Comparison of ENCODE assay signal across 22 cellular contexts in the genomic region with DNA sequence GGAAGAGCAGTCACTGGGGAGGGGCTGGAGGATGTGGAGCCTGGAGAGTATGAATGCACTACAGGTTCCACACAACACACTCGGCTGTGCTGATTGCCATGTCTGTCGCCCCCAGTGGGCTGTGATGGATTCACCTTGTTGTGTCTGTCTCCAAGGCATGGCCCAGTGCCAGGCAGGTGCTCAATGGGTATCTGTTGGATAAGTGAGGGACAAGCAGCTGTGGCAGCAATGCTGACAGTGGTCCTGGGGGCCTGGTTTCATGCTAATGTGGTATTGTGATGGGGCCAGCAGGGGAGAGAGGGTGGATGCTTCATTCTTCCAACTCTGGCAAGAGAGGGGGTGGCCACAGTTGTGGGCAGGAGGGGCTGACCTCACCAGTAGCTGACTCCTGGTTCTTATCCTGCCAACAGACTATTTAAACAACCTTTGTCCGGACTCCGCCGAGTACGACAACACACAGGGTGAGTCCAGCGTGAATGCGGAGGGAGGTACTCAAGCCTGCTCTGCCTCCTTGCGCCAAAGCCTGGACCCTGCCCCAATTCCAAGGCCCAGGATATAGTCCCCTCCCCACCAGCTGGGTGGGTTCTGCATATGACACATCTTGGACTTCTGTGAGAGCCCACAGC. TPM values are rescaled to one million over a fixed set of nuclear protein-coding genes. Genes with fewer than 3 reads are reported as not detected.
A peak's percentile ranks its signal among the peaks of the same experiment; 100 is the strongest.
DNase-seq lines count a peak whose midpoint lies in the region; FAIRE-seq and TF ChIP-seq lines count a peak whose summit lies in the region.
"Had no signal": no experiment of that assay in that cellular context is flagged by ENCODE, and none has a peak within 500 bp of the region (broad histone marks: within the 10 kb centered on the region; RNA-seq: fewer than 3 reads in every experiment).

No MANE protein-coding gene starts in this region.

- peak; percentile 26 to 33 for DNase-seq in NCI-H524 (lab: John Stamatoyannopoulos, UW)
- DNase-seq in NCI-H524 treated with DMSO at 0.1 percent for 48 hours (lab: John Stamatoyannopoulos, UW), result no peak
- DNase-seq in NCI-H2081 treated with DMSO at 0.1 percent for 48 hours (lab: John Stamatoyannopoulos, UW), result peak; percentile 8
- DNase-seq in H1 (ENCODE audit: low read depth in 1 of 2, low spot score in 2 of 2), result peak in 1 of 2 experiments; percentile 17
- peak; percentile 90 for DNase-seq in small intestine
- no peak for DNase-seq in NOMO-1 (lab: John Stamatoyannopoulos, UW; ENCODE audit: unreplicated experiment in 2 of 2)
- DNase-seq in amniotic stem cell (lab: John Stamatoyannopoulos, UW), result no peak
- no peak for DNase-seq in hepatic stellate cell (ENCODE audit: low spot score)
- DNase-seq: activated CD8-positive, alpha-beta T cell treated with anti-CD3 and anti-CD28 coated beads, Interleukin-2, amount 10 ng/mL, durations not matched to agents 7 days and 5 days; C1 segment of cervical spinal cord; DMS79 treated with DMSO at 0.1 percent for 48 hours; erythroblast; gastrocnemius medialis; Karpas-422; NCI-H1436 treated with DMSO at 0.1 percent for 48 hours; NCI-H446; right cardiac atrium; stimulated activated naive CD8-positive, alpha-beta T cell treated with anti-CD3 and anti-CD28 coated beads, Interleukin-15, Interleukin-2, amounts not matched to agents 100 U/mL and 50 U/mL, for 24 hours; T-helper 9 cell had no signal

- peak overlapping the region; percentile 19; the same call in 1 of the 2 replicates for H2BK12ac ChIP-seq in H1 (ENCODE audit: low read depth, low read length)

- TF ChIP-seq RAD21 in H1 (IDR thresholded peaks at IDR 0.05 in 1 of 2, conservative IDR thresholded peaks at IDR 0.05 in 1 of 2; ENCODE audit: low read depth in 2 of 2, low read length in 2 of 2), result peak in 1 of 2 experiments; percentile 29; a peak in 3 of 4 replicates

- no peaks in the 10 kb centered on the region for H3K79me2 ChIP-seq in H1 (ENCODE audit: control insufficient read depth in 1 of 2, insufficient read depth in 2 of 2, low read length in 2 of 2)

- TF ChIP-seq POLR2A in H1 (IDR thresholded peaks at IDR 0.05; ENCODE audit: control extremely low read depth in 1 of 2, low read depth in 2 of 2, low read length in 2 of 2), result no peak

- WGBS in H1 (ENCODE audit: extremely low coverage in 1 of 2, insufficient coverage in 1 of 2, insufficient read length in 1 of 2, insufficient replicate concordance in 2 of 2, low coverage in 1 of 2, low lambda C conversion rate in 2 of 2, missing lambda C conversion rate in 1 of 2), 2 experiments, result 71% methylated on average over 9 of the region's 9 CpGs; no CpG with 5 or more reads in 1 of the 2 experiments
- 20 to 67% (median 53%) methylated on average over 9 of the region's 9 CpGs for WGBS in small intestine, 3 donors

- no peak overlapping the region for H3K23ac ChIP-seq in H1 (ENCODE audit: insufficient read length)

- H3K36me3 ChIP-seq in H1 (ENCODE audit: control insufficient read depth in 2 of 4, insufficient read depth in 4 of 4, low read length in 3 of 4) (no peaks in the 10 kb centered on the region), small intestine (ENCODE audit: control insufficient read depth in 2 of 2, insufficient read depth in 2 of 2, low read length in 2 of 2) (no peaks in the 10 kb centered on the region)
- H3K36me3 ChIP-seq: gastrocnemius medialis had no signal

- H2AFZ ChIP-seq in H1 (ENCODE audit: low read length), result no peak overlapping the region

- H2BK20ac ChIP-seq in H1 (ENCODE audit: low read length), result peak overlapping the region; percentile 94

- POLR2A ChIA-PET in H1 (lab: Charles Lee; ENCODE audit: partially characterized antibody), result interaction anchor here (0.9 kb wide), 1 partner anchor 47 kb away, joined by 3 read pairs; no protein-coding TSS in a partner anchor

- H3K4me1 ChIP-seq in H1 (replicated peaks in 1 of 4; ENCODE audit: control insufficient read depth in 3 of 4, insufficient read depth in 4 of 4, low read length in 3 of 4) (peaks cover 3 to 26% (median 19%) of the 10 kb centered on the region in 4 experiments), small intestine (ENCODE audit: control insufficient read depth in 2 of 2, insufficient read depth in 1 of 2, low read depth in 1 of 2, low read length in 1 of 2) (no peaks in the 10 kb centered on the region)
- H3K4me1 ChIP-seq: gastrocnemius medialis had no signal

- H3K23me2 ChIP-seq in H1 (ENCODE audit: low read depth, low read length), result no peaks in the 10 kb centered on the region

- H3K27me3 ChIP-seq in H1 (replicated peaks in 1 of 4; ENCODE audit: control insufficient read depth in 3 of 4, extremely low read depth in 1 of 4, insufficient read depth in 3 of 4, low read length in 3 of 4) (no peaks in the 10 kb centered on the region), small intestine (ENCODE audit: control insufficient read depth in 2 of 2, insufficient read depth in 2 of 2, low read length in 2 of 2) (no peaks in the 10 kb centered on the region)
- H3K27me3 ChIP-seq: gastrocnemius medialis had no signal

- H3K4me2 ChIP-seq in H1 (ENCODE audit: insufficient read depth in 1 of 2, low read depth in 2 of 2, low read length in 2 of 2), result peak overlapping the region; percentile 49 to 54

- H2BK120ac ChIP-seq in H1 (replicated peaks; ENCODE audit: low read depth, low read length), result no peak overlapping the region

- H2AK5ac ChIP-seq in H1 (ENCODE audit: low read depth, low read length), result 0 out of 2 replicates have a peak overlapping the region, but pooled peaks have one; percentile 57

- no peak overlapping the region for H2BK15ac ChIP-seq in H1 (ENCODE audit: low read length)

- H4K91ac ChIP-seq in H1 (replicated peaks; ENCODE audit: insufficient read length, low read length), result peak overlapping the region; percentile 38

- no peak overlapping the region for H3K9ac ChIP-seq in H1 (replicated peaks in 1 of 4; ENCODE audit: extremely low read depth in 1 of 4, low read depth in 3 of 4, low read length in 3 of 4)

- no peaks in the 10 kb centered on the region for H3K79me1 ChIP-seq in H1 (ENCODE audit: low read depth, low read length)

- H3K4ac ChIP-seq in H1 (replicated peaks; ENCODE audit: insufficient read length, low read depth, low read length), result peak overlapping the region; percentile 64

- TF ChIP-seq EP300 in H1 (IDR thresholded peaks at IDR 0.05; ENCODE audit: borderline replicate concordance in 1 of 2, low read depth in 2 of 2, low read length in 2 of 2), result no peak

- peak; percentile 19 to 51 (median 47); a peak in 3 of 4 replicates for TF ChIP-seq CTCF in H1 (IDR thresholded peaks at IDR 0.05; ENCODE audit: control extremely low read depth in 1 of 3, insufficient read depth in 1 of 3, low read depth in 1 of 3, low read length in 3 of 3)

- no peak overlapping the region for H3K4me3 ChIP-seq in H1 (ENCODE audit: extremely low read depth in 1 of 4, insufficient read depth in 2 of 4, low read depth in 3 of 4, low read length in 4 of 4)
- no peak overlapping the region for H3K4me3 ChIP-seq in small intestine (ENCODE audit: low read depth in 1 of 2, low read length in 2 of 2)
- H3K4me3 ChIP-seq: gastrocnemius medialis, SK-N-MC had no signal

- peak; percentile 13 for FAIRE-seq in H1 (lab: Jason Lieb, UNC)
- FAIRE-seq in small intestine (lab: Jason Lieb, UNC), result no peak
- FAIRE-seq: bronchial epithelial cell, H54 had no signal

- H4K20me1 ChIP-seq in H1 (replicated peaks in 1 of 2; ENCODE audit: control insufficient read depth in 1 of 2, insufficient read depth in 2 of 2, low read length in 2 of 2), result no peaks in the 10 kb centered on the region

- no peak overlapping the region for H3K56ac ChIP-seq in H1 (replicated peaks; ENCODE audit: insufficient read length, low read depth, low read length)

- no peak overlapping the region for H4K5ac ChIP-seq in H1 (ENCODE audit: insufficient read length, low read depth, low read length)

- peak overlapping the region; percentile 75; the same call in 1 of the 2 replicates for H3K18ac ChIP-seq in H1 (ENCODE audit: extremely low read depth, low read length)

- no peak overlapping the region for H3K14ac ChIP-seq in H1 (ENCODE audit: insufficient read length)

- no peak overlapping the region for H3K27ac ChIP-seq in H1 (ENCODE audit: low read depth, low read length)
- H3K27ac ChIP-seq in small intestine (ENCODE audit: low read depth in 1 of 2, low read length in 1 of 2), result no peak overlapping the region
- H3K27ac ChIP-seq: gastrocnemius medialis, SK-N-MC had no signal

- H3K9me3 ChIP-seq in H1 (ENCODE audit: insufficient read depth in 2 of 2, low read depth in 1 of 2, low read length in 1 of 2) (no peaks in the 10 kb centered on the region), small intestine (ENCODE audit: control insufficient read depth, low read depth) (no peaks in the 10 kb centered on the region)
- H3K9me3 ChIP-seq: gastrocnemius medialis had no signal

- H2BK5ac ChIP-seq in H1 (ENCODE audit: low read depth, low read length), result peak overlapping the region; percentile 81; the same call in 1 of the 2 replicates

- CTCF ChIA-PET in H1 (lab: Charles Lee; ENCODE audit: partially characterized antibody), result interaction anchor here (0.9 to 23.5 kb wide), 19 partner anchors 9 to 119 kb away, joined by 3 to 337 read pairs (median 6); no protein-coding TSS in a partner anchor

- H4K8ac ChIP-seq in H1 (ENCODE audit: extremely low read depth, insufficient read depth, low read length), result no peak overlapping the region

TF ChIP-seq in H1, 55 proteins besides CTCF, POLR2A, EP300 and RAD21 (continues in another document):
- TF ChIP-seq SIN3A (conservative IDR thresholded peaks at IDR 0.05 in 1 of 2, IDR thresholded peaks at IDR 0.05 in 1 of 2; ENCODE audit: low read depth in 1 of 2, low read length in 2 of 2), result peak; percentile 49 to 77; a peak in 1 of 4 replicates
- no peak for TF ChIP-seq GTF2F1 (IDR thresholded peaks at IDR 0.05; ENCODE audit: borderline replicate concordance, low read depth, low read length)
- TF ChIP-seq CREB1 (IDR thresholded peaks at IDR 0.05), result 0 out of 2 replicates have a peak, but pooled peaks have one; percentile 33
- peak; percentile 92 for TF ChIP-seq CTBP2 (IDR thresholded peaks at IDR 0.05; ENCODE audit: borderline replicate concordance, insufficient read depth, insufficient read length, low read length)
- TF ChIP-seq, protein P1, sequence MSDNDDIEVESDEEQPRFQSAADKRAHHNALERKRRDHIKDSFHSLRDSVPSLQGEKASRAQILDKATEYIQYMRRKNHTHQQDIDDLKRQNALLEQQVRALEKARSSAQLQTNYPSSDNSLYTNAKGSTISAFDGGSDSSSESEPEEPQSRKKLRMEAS (IDR thresholded peaks at IDR 0.05), result peak; percentile 57

RNA-seq across cellular contexts. Expression of gene NR2C2, which starts 47.3 kb away (rescaled TPM):
- 43.1 and 44.4 TPM in 2 replicates for total RNA-seq in H1 (2021; fragmentation: NEBNext Ultra II Directional; extraction: Animal tissue kit (Norgen Biotek cat#: 25700))
- 16.6 and 17.5 TPM in 2 replicates for polyA plus RNA-seq in H1 (2011; rRNA removed)
- polyA plus RNA-seq in H1 (2011; cell fraction: cytosol; rRNA removed), result 18.1 TPM
- polyA plus RNA-seq in H1 (2011; cell fraction: nucleus; rRNA removed), result 78.9 TPM
- polyA plus RNA-seq in H1 (2012, experiment 1 of 2), result 18.7 to 28.5 TPM (median 26.7 TPM) in 4 replicates
- 2.1 TPM for polyA plus RNA-seq in H1 (2012, experiment 2 of 2)
- 26.7 TPM for polyA plus RNA-seq in H1 (2013, experiment 1 of 2)
- polyA plus RNA-seq in H1 (2013, experiment 2 of 2), result 23.9 TPM
- polyA minus RNA-seq in H1 (2011; rRNA and poly(A)+ RNA removed), result 54.6 and 58.7 TPM in 2 replicates
- polyA minus RNA-seq in H1 (2011; cell fraction: cytosol; rRNA and poly(A)+ RNA removed), result 34.1 TPM
- polyA minus RNA-seq in H1 (2011; cell fraction: nucleus; rRNA and poly(A)+ RNA removed), result 93.2 TPM
- 10 to 100 TPM in 2 of 3 donors, 1 to 10 TPM in 1; 7.8 to 10.1 (median 10.0) TPM for polyA plus RNA-seq in small intestine

Comparison
In these comparisons a context has a peak if more than half of its experiments do, and no peak if none do; other contexts are left out.
1. DNase-seq: peak in NCI-H524 (2 of 2), NCI-H2081 treated with DMSO at 0.1 percent for 48 hours (single experiment) and small intestine (single experiment); none in NCI-H524 treated with DMSO at 0.1 percent for 48 hours (single experiment), NOMO-1 (0 of 2), amniotic stem cell (single experiment) and hepatic stellate cell (single experiment).